In genomic region chr4:7842384-7843279, GRCh38 we compare ENCODE assay signal across 9 cellular contexts.
DNase-seq lines count a peak whose midpoint lies in the region; ATAC-seq lines count a peak whose summit lies in the region.
"Had no signal": no experiment of that assay in that cellular context is flagged by ENCODE, and none has a peak within 500 bp of the region (broad histone marks: within the 10 kb centered on the region; RNA-seq: fewer than 3 reads in every experiment).

No MANE protein-coding gene starts in this region.

- intact Hi-C loops in Right ventricle myocardium superior (cut with DNase I) (loop anchor here (10.0 kb wide), 1 partner anchor 92 kb away; the partner anchor contains the start of gene AFAP1), sciatic nerve (cut with DNase I) (no loop called here)

- no peaks in the 10 kb centered on the region for H3K27me3 ChIP-seq in effector memory CD4-positive, alpha-beta T cell (replicated peaks; ENCODE audit: control insufficient read depth, insufficient read depth, low read length, poor library complexity, severe bottlenecking)

- peaks cover 12% of the 10 kb centered on the region for H3K4me1 ChIP-seq in effector memory CD4-positive, alpha-beta T cell (ENCODE audit: control insufficient read depth, insufficient read depth, low read length, poor library complexity, severe bottlenecking)

- H3K36me3 ChIP-seq in effector memory CD4-positive, alpha-beta T cell (ENCODE audit: control insufficient read depth, insufficient read depth, low read length): peaks cover 19% of the 10 kb centered on the region

- H3K27ac ChIP-seq in adipose tissue (ENCODE audit: low read depth, low read length): peak overlapping the region; percentile 13
- H3K27ac ChIP-seq in effector memory CD4-positive, alpha-beta T cell (ENCODE audit: insufficient read depth, low read length, poor library complexity, severe bottlenecking): no peak overlapping the region

- ATAC-seq in Right ventricle myocardium superior (ENCODE audit: poor library complexity) (peak; percentile 83), sciatic nerve (peak; percentile 94), HG02588 (IDR thresholded peaks at IDR 0.05; ENCODE audit: unreplicated experiment) (no peak), HG02852 (IDR thresholded peaks at IDR 0.05; ENCODE audit: unreplicated experiment) (no peak)

- WGBS in adipose tissue, 3 donors: 58 to 80% (median 67%) methylated on average over 22 of the region's 22 CpGs

- H3K9me3 ChIP-seq in effector memory CD4-positive, alpha-beta T cell (ENCODE audit: control insufficient read depth, low read length): no peaks in the 10 kb centered on the region

- H3K4me3 ChIP-seq in effector memory CD4-positive, alpha-beta T cell (ENCODE audit: insufficient read depth, low read depth, low read length, poor library complexity, severe bottlenecking): no peak overlapping the region

- DNase-seq in ELF-1 (ENCODE audit: low read depth, low spot score) (peak; percentile 59), Right ventricle myocardium superior (peak; percentile 64), sciatic nerve (ENCODE audit: low spot score) (peak; percentile 73), NCI-H2196 treated with DMSO at 0.1 percent for 48 hours (lab: John Stamatoyannopoulos, UW; ENCODE audit: unreplicated experiment) (no peak)
- no peak for DNase-seq in effector memory CD4-positive, alpha-beta T cell
- DNase-seq: retina had no signal

Comparison
In these comparisons a context has a peak if more than half of its experiments do, and no peak if none do; other contexts are left out.
1. DNase-seq: peak in ELF-1 (single experiment), Right ventricle myocardium superior (single experiment) and sciatic nerve (single experiment); none in NCI-H2196 treated with DMSO at 0.1 percent for 48 hours (single experiment) and effector memory CD4-positive, alpha-beta T cell (0 of 3).
2. ATAC-seq: peak in Right ventricle myocardium superior (single experiment) and sciatic nerve (single experiment); none in HG02588 (single experiment) and HG02852 (single experiment).